ENCODE assay signal across 10 cellular contexts in the genomic region with DNA sequence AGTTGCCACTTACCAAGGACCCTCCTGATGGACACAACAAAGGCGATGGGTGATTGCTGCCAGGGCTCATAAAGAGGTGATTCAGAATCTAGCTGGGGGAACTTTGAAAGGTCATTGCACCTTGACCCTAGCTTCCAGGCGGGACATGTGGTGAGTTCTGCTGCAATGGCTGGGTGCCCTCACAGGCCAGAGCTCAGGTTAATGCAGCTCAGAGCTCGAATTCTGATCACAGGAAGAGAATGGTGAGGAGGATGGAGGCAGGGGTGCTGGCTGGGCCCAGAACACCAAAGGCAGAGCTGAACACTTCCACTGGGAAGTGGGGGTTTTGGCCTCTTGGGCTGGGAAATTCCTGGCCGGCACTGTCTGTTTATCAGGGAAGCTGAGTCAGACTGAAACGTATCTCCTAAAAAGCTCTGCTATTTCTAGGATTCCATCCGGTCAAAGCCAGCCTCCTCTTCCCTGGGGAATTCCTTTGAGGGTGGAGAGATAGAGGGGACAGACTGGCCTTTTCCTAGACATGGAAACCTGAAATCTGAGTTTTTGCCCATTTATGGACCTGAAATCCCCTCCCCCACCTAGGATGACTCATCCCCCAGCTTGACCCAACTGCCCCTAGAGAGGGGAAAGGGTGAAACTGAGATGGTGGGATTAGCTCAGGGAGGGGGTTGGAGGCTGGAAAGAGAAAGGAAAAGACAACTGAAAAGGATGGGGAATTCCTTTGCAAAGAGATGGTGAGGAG. TPM values are rescaled to one million over a fixed set of nuclear protein-coding genes. Genes with fewer than 3 reads are reported as not detected.
DNase-seq lines count a peak whose midpoint lies in the region; ATAC-seq, FAIRE-seq and TF ChIP-seq lines count a peak whose summit lies in the region.
"Had no signal": no experiment of that assay in that cellular context is flagged by ENCODE, and none has a peak within 500 bp of the region (broad histone marks: within the 10 kb centered on the region; RNA-seq: fewer than 3 reads in every experiment).

No MANE protein-coding gene starts in this region.

- no peaks in the 10 kb centered on the region for H3K27me3 Mint-ChIP-seq in activated T-cell treated with anti-CD3 and anti-CD28 coated beads, Interleukin-2, amount 50 U/mL, for 72 hours (ENCODE audit: low read depth)
- H3K27me3 Mint-ChIP-seq in T-helper 17 cell, result no peaks in the 10 kb centered on the region

- no peaks in the 10 kb centered on the region for H4K20me1 ChIP-seq in HepG2 (ENCODE audit: insufficient read depth, low read length)

- TF ChIP-seq CTCF in choroid plexus epithelial cell (conservative IDR thresholded peaks at IDR 0.05; ENCODE audit: low read depth, low read length) (no peak), HepG2 (CRISPR knock-in tag; IDR thresholded peaks at IDR 0.05) (peak; percentile 18; the same call in 1 of the 2 replicates), upper lobe of right lung (IDR thresholded peaks at IDR 0.05) (no peak)

- no peaks in the 10 kb centered on the region for H3K27me3 ChIP-seq in HepG2 (ENCODE audit: control insufficient read depth in 1 of 2, insufficient read depth in 2 of 2, low read length in 2 of 2)
- no peaks in the 10 kb centered on the region for H3K27me3 ChIP-seq in upper lobe of right lung

- peaks cover 55% of the 10 kb centered on the region for H3K4me1 Mint-ChIP-seq in activated T-cell treated with anti-CD3 and anti-CD28 coated beads, Interleukin-2, amount 50 U/mL, for 72 hours (ENCODE audit: low read depth)
- peaks cover 43% of the 10 kb centered on the region for H3K4me1 Mint-ChIP-seq in T-helper 17 cell

- CTCF ChIA-PET in HepG2 (lab: Yijun Ruan, JAX; ENCODE audit: low intra/inter-chr PET ratio, low total read pairs), result no interaction called here

- H3K9me3 Mint-ChIP-seq in activated T-cell treated with anti-CD3 and anti-CD28 coated beads, Interleukin-2, amount 50 U/mL, for 72 hours, result no peaks in the 10 kb centered on the region

- peak overlapping the region; percentile 66 for H3K9ac ChIP-seq in HepG2 (ENCODE audit: insufficient read depth, low read depth, low read length)

- H3K36me3 ChIP-seq in HepG2 (replicated peaks in 1 of 2; ENCODE audit: control insufficient read depth in 1 of 2, insufficient read depth in 2 of 2, low read length in 2 of 2) (no peaks in the 10 kb centered on the region), upper lobe of right lung (no peaks in the 10 kb centered on the region)

- no peak; the same call in 1 of the 2 replicates for TF ChIP-seq RAD21 in HepG2 (CRISPR knock-in tag; IDR thresholded peaks at IDR 0.05)

- in situ Hi-C loops in HepG2 (cut with HindIII; ENCODE audit: extremely low pct_ligation_motif_present, low pct_unique_long_range_greater_than_20kb), result no loop called here

- POLR2A ChIA-PET in HepG2 (lab: Yijun Ruan, JAX), result interaction anchor here (0.7 to 3.4 kb wide), 9 partner anchors 9 to 172 kb away, joined by 3 to 71 read pairs (median 6); a partner anchor contains a TSS

- intact Hi-C loops in HepG2 (cut with micrococcal nuclease; ENCODE audit: unreplicated experiment) (loop anchor here (2.0 kb wide), 1 partner anchor 20 kb away; no protein-coding TSS in a partner anchor), upper lobe of right lung (cut with DNase I) (no loop called here)

- H3K79me2 ChIP-seq in HepG2 (ENCODE audit: insufficient read depth, low read length), result no peaks in the 10 kb centered on the region

- peak overlapping the region; percentile 85 for H3K4me2 ChIP-seq in HepG2 (ENCODE audit: low read depth, low read length)

- WGBS in HepG2 (ENCODE audit: low lambda C conversion rate), result 0% methylated on average over 4 of the region's 6 CpGs

- no peak overlapping the region for H3K4me3 ChIP-seq in choroid plexus epithelial cell (ENCODE audit: low read depth, low read length)
- H3K4me3 ChIP-seq in HepG2 (replicated peaks in 1 of 3; ENCODE audit: insufficient read depth in 1 of 3, low read depth in 2 of 3, low read length in 3 of 3), result peak overlapping the region in 2 of 3 experiments; percentile 28 to 66; a peak in 5 of 6 replicates
- no peak overlapping the region for H3K4me3 ChIP-seq in upper lobe of right lung

- H3K4me3 Mint-ChIP-seq in activated T-cell treated with anti-CD3 and anti-CD28 coated beads, Interleukin-2, amount 50 U/mL, for 72 hours, result no peak overlapping the region
- no peak overlapping the region for H3K4me3 Mint-ChIP-seq in T-helper 17 cell

- BruUV-seq in HepG2 (replicated peaks; lab: Mats Ljungman, UMichigan), result TSS peak; percentile 89

- H3K27ac ChIP-seq in HepG2 (ENCODE audit: extremely low read length, insufficient read depth, low read length), result peak overlapping the region; percentile 86
- peak overlapping the region; percentile 11 for H3K27ac ChIP-seq in upper lobe of right lung
- H3K27ac ChIP-seq: C4-2B had no signal

- FAIRE-seq in HepG2 (lab: Jason Lieb, UNC), result peak; percentile 93

- no peaks in the 10 kb centered on the region for H3K36me3 Mint-ChIP-seq in activated T-cell treated with anti-CD3 and anti-CD28 coated beads, Interleukin-2, amount 50 U/mL, for 72 hours (ENCODE audit: insufficient read depth in 2 of 2)
- H3K36me3 Mint-ChIP-seq in T-helper 17 cell (ENCODE audit: low read depth), result no peaks in the 10 kb centered on the region

- H3K4me1 ChIP-seq in HepG2 (ENCODE audit: insufficient read depth, low read length) (peaks cover 82% of the 10 kb centered on the region), upper lobe of right lung (peaks cover 7% of the 10 kb centered on the region)

- no peak for ATAC-seq in activated T-cell treated with anti-CD3 and anti-CD28 coated beads, Interleukin-2, amount 50 U/mL, for 72 hours (replicated peaks in 1 of 2)
- peak; percentile 83 for ATAC-seq in HepG2
- peak; percentile 26 for ATAC-seq in upper lobe of right lung
- no peak for ATAC-seq in GM21423 (IDR thresholded peaks at IDR 0.05; ENCODE audit: unreplicated experiment)
- ATAC-seq in T-helper 17 cell, result no peak

- TF ChIP-seq EP300 in HepG2 (IDR thresholded peaks at IDR 0.05; ENCODE audit: low read depth in 2 of 2, low read length in 2 of 2) (peak in 1 of 2 experiments; percentile 42; a peak in 1 of 4 replicates), HepG2 (CRISPR knock-in tag; IDR thresholded peaks at IDR 0.05; ENCODE audit: borderline replicate concordance) (peak; percentile 38)

- DNase-seq in activated T-cell treated with anti-CD3 and anti-CD28 coated beads, Interleukin-2, amount 50 U/mL, for 72 hours, result no peak
- DNase-seq in activated T-cell treated with anti-CD3 and anti-CD28 coated beads for 4 hours, result no peak
- DNase-seq in choroid plexus epithelial cell (ENCODE audit: low read depth), result peak; percentile 68
- peak; percentile 89 for DNase-seq in HepG2 (ENCODE audit: low spot score)
- no peak for DNase-seq in upper lobe of right lung
- DNase-seq in superior temporal gyrus (ENCODE audit: extremely low spot score), result no peak
- DNase-seq in T-helper 17 cell, result no peak
- DNase-seq: stimulated activated CD4-positive, alpha-beta T cell treated with anti-CD3 and anti-CD28 coated beads, Interleukin-4, amount 100 ng/mL, for 24 hours had no signal

- H3K9me3 ChIP-seq in HepG2 (ENCODE audit: low read length) (no peaks in the 10 kb centered on the region), upper lobe of right lung (no peaks in the 10 kb centered on the region), T-helper 17 cell (ENCODE audit: control insufficient read depth, low read length, poor library complexity, severe bottlenecking) (no peaks in the 10 kb centered on the region)

- peak in 1 of 2 experiments; percentile 63; a peak in 2 of 4 replicates for TF ChIP-seq POLR2A in HepG2 (IDR thresholded peaks at IDR 0.05; ENCODE audit: insufficient read depth in 1 of 2, low read depth in 2 of 2, low read length in 2 of 2)

- H2AFZ ChIP-seq in HepG2 (ENCODE audit: low read length), result peak overlapping the region; percentile 22

- H3K27ac Mint-ChIP-seq in activated T-cell treated with anti-CD3 and anti-CD28 coated beads, Interleukin-2, amount 50 U/mL, for 72 hours, result peak overlapping the region; percentile 59
- H3K27ac Mint-ChIP-seq in T-helper 17 cell, result no peak overlapping the region

RNA-seq across cellular contexts. Expression of a gene that starts 27.2 kb away (rescaled TPM):
- 1 to 10 TPM; 5.4 to 5.7 TPM for total RNA-seq in activated T-cell treated with anti-CD3 and anti-CD28 coated beads, Interleukin-2, amount 50 U/mL, for 72 hours
- total RNA-seq in HepG2 (2016; rRNA removed; fragmentation: Illumina TruSeq; extraction: Trizol), result 1.1 and 1.2 TPM in 2 replicates
- total RNA-seq in HepG2 (2016; cell fraction: cytosol; rRNA removed; fragmentation: Illumina TruSeq; extraction: Trizol; ENCODE audit: low read depth), result 0.10 and 0.18 TPM in 2 replicates
- 0.79 and 1.1 TPM in 2 replicates for total RNA-seq in HepG2 (2016; cell fraction: insoluble cytoplasmic fraction; rRNA removed; fragmentation: Illumina TruSeq; extraction: Trizol)
- total RNA-seq in HepG2 (2016; cell fraction: membrane; rRNA removed; fragmentation: Illumina TruSeq; extraction: Trizol), result 0.65 and 0.71 TPM in 2 replicates
- 1.5 and 1.6 TPM in 2 replicates for total RNA-seq in HepG2 (2016; cell fraction: nucleus; rRNA removed; fragmentation: Illumina TruSeq; extraction: Trizol)
- 0.68 and 0.75 TPM in 2 replicates for polyA plus RNA-seq in HepG2 (2011; rRNA removed)
- polyA plus RNA-seq in HepG2 (2011; cell fraction: cytosol; rRNA removed), result 0.47 and 0.54 TPM in 2 replicates
- polyA plus RNA-seq in HepG2 (2011; cell fraction: nucleus; rRNA removed), result 1.2 TPM in 2 replicates
- polyA plus RNA-seq in HepG2 (2012), result 0.35 and 0.38 TPM in 2 replicates
- 0.17 and 0.19 TPM in 2 replicates for polyA plus RNA-seq in HepG2 (2016; cell fraction: cytosol; fragmentation: Illumina TruSeq; extraction: Trizol; ENCODE audit: low read depth)
- polyA plus RNA-seq in HepG2 (2016; cell fraction: insoluble cytoplasmic fraction; fragmentation: Illumina TruSeq; extraction: Trizol; ENCODE audit: low read depth), result 0.99 and 1.4 TPM in 2 replicates
- 0.41 and 0.78 TPM in 2 replicates for polyA plus RNA-seq in HepG2 (2016; cell fraction: membrane; fragmentation: Illumina TruSeq; extraction: Trizol; ENCODE audit: low read depth)
- polyA plus RNA-seq in HepG2 (2016; cell fraction: nucleus; fragmentation: Illumina TruSeq; extraction: Trizol; ENCODE audit: insufficient read depth, low read depth), result 2.5 and 3.1 TPM in 2 replicates
- 1.7 and 4.8 TPM in 2 replicates for polyA minus RNA-seq in HepG2 (2011; rRNA and poly(A)+ RNA removed; ENCODE audit: low replicate concordance)
- 0.89 and 1.3 TPM in 2 replicates for polyA minus RNA-seq in HepG2 (2011; cell fraction: cytosol; rRNA and poly(A)+ RNA removed)
- 1.2 and 1.7 TPM in 2 replicates for polyA minus RNA-seq in HepG2 (2011; cell fraction: nucleus; rRNA and poly(A)+ RNA removed)
- 8.8 TPM for total RNA-seq in upper lobe of right lung
- 1 to 10 TPM; 5.1 to 8.6 TPM for total RNA-seq in T-helper 17 cell

Comparison
In these comparisons a context has a peak if more than half of its experiments do, and no peak if none do; other contexts are left out.
1. ATAC-seq: peak in HepG2 (single experiment) and upper lobe of right lung (single experiment); none in activated T-cell treated with anti-CD3 and anti-CD28 coated beads, Interleukin-2, amount 50 U/mL, for 72 hours (0 of 2), GM21423 (single experiment) and T-helper 17 cell (single experiment).
2. DNase-seq: peak in choroid plexus epithelial cell (single experiment) and HepG2 (single experiment); none in activated T-cell treated with anti-CD3 and anti-CD28 coated beads, Interleukin-2, amount 50 U/mL, for 72 hours (0 of 2), activated T-cell treated with anti-CD3 and anti-CD28 coated beads for 4 hours (single experiment), upper lobe of right lung (single experiment), superior temporal gyrus (single experiment) and T-helper 17 cell (0 of 3).
3. H3K4me3 ChIP-seq: peak in HepG2 (2 of 3); none in choroid plexus epithelial cell (single experiment) and upper lobe of right lung (single experiment).